Comparison of ENCODE assay signal across 8 cellular contexts in the genomic region with DNA sequence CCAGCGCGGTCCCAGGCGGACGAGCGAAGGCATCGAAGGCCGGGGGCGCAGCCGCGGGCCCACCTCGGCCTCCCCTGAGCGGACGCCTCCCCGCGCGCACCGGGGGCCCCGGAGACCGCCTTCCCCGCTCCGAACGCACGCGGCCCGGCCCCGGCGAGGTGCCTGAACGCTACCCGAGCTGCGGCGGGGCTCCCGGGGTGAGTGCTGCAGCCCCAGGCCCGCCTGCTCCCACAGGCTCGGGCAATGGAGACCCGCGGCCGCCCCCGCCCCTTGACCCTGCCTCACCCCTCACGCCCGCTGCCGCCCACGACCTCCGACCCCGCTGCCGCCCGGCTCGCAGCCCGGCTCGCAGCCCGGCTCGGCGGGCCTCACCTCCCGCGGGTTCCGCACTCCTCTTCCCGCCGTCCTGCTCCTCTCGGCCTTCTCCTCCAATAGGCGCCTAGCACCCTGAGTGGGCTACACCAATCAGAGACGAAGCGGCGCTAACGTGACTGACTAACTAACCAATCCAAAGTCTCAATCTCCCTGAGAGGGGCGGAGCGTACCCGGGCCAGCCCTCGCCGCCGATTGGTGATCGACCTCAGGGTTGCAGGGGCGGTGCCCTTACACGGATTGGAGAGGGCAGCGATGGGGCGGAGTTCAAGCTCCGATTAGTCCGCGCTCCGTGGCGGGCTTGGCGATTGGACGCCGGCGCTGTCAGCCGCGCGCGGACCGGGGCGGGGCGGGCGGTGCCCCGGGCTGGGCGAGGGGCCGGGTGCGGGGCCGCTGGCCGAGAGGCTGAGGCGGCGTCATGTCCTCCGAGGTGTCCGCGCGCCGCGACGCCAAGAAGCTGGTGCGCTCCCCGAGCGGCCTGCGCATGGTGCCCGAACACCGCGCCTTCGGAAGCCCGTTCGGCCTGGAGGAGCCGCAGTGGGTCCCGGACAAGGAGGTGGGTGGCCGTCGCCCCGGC. TPM values are rescaled to one million over a fixed set of nuclear protein-coding genes. Genes with fewer than 3 reads are reported as not detected.
A peak's percentile ranks its signal among the peaks of the same experiment; 100 is the strongest.
DNase-seq lines count a peak whose midpoint lies in the region; ATAC-seq and TF ChIP-seq lines count a peak whose summit lies in the region.

XRCC3 (minus strand) TSS at position 400 of the 949 bp plus-strand sequence. CDS start 4,364 bp downstream, outside the sequence.
ZFYVE21 (plus strand) TSS at position 759 of the 949 bp plus-strand sequence; CDS start at position 791, 32 bp downstream.

- no peaks in the 10 kb centered on the region for H3K36me3 ChIP-seq in SU-DHL-6 (ENCODE audit: low read length)
- H3K36me3 ChIP-seq in ovary, result no peaks in the 10 kb centered on the region
- no peaks in the 10 kb centered on the region for H3K36me3 ChIP-seq in tibial artery

- peaks cover 67% of the 10 kb centered on the region for H3K79me2 ChIP-seq in SU-DHL-6 (ENCODE audit: insufficient read depth, low read length)

- H3K4me2 ChIP-seq in SU-DHL-6 (ENCODE audit: low read depth, low read length, poor library complexity, severe bottlenecking), result peak within 1 kb of the TSS; percentile 99

- no peaks in the 10 kb centered on the region for H3K27me3 Mint-ChIP-seq in activated naive CD8-positive, alpha-beta T cell treated with anti-CD3 and anti-CD28 coated beads, Interleukin-2, amount 10 ng/mL, durations not matched to agents 7 days and 5 days

- H3K4me1 ChIP-seq in ovary (ENCODE audit: insufficient read depth) (peaks cover 25% of the 10 kb centered on the region), tibial artery (peaks cover 0 to 73% (median 62%) of the 10 kb centered on the region in 4 donors)

- ATAC-seq in HG02678 (IDR thresholded peaks at IDR 0.05; ENCODE audit: unreplicated experiment) (peak; percentile 92), Right ventricle myocardium inferior (peak; percentile 97)
- ATAC-seq in activated naive CD8-positive, alpha-beta T cell treated with anti-CD3 and anti-CD28 coated beads, Interleukin-2, amount 10 ng/mL, durations not matched to agents 7 days and 5 days (ENCODE audit: low read depth), result peak; percentile 95

- DNase-seq in NCI-H128 (lab: John Stamatoyannopoulos, UW; ENCODE audit: unreplicated experiment) (peak; percentile 100), Right ventricle myocardium inferior (ENCODE audit: missing footprints) (peak; percentile 100), ovary (peak; percentile 99 to 100 (median 100)), tibial artery (peak; percentile 100)
- DNase-seq in activated naive CD8-positive, alpha-beta T cell treated with anti-CD3 and anti-CD28 coated beads, Interleukin-2, amount 10 ng/mL, durations not matched to agents 7 days and 5 days, result peak; percentile 98

- H3K27me3 ChIP-seq in SU-DHL-6 (ENCODE audit: low read length) (no peaks in the 10 kb centered on the region), ovary (no peaks in the 10 kb centered on the region), tibial artery (no peaks in the 10 kb centered on the region)

- H3K4me3 ChIP-seq in SU-DHL-6 (ENCODE audit: insufficient read depth, low read length, poor library complexity, severe bottlenecking), result peak within 1 kb of the TSS; percentile 84
- peak within 1 kb of the TSS; percentile 65 for H3K4me3 ChIP-seq in ovary
- H3K4me3 ChIP-seq in tibial artery, result peak within 1 kb of the TSS; percentile 76 to 94

- H3K9ac ChIP-seq in SU-DHL-6 (ENCODE audit: low read length), result peak within 1 kb of the TSS; percentile 97

- no peak for TF ChIP-seq CTCF in SU-DHL-6 (IDR thresholded peaks at IDR 0.05; ENCODE audit: insufficient read depth, low read length, poor library complexity, severe bottlenecking)
- TF ChIP-seq CTCF in ovary (IDR thresholded peaks at IDR 0.05), result no peak
- TF ChIP-seq CTCF in tibial artery (IDR thresholded peaks at IDR 0.05), result peak in 1 of 2 experiments; percentile 10

- H4K20me1 ChIP-seq in SU-DHL-6 (ENCODE audit: low read depth, low read length), result no peaks in the 10 kb centered on the region

- H3K9me3 Mint-ChIP-seq in activated naive CD8-positive, alpha-beta T cell treated with anti-CD3 and anti-CD28 coated beads, Interleukin-2, amount 10 ng/mL, durations not matched to agents 7 days and 5 days, result no peaks in the 10 kb centered on the region

- peak within 1 kb of the TSS; percentile 85 for H3K27ac Mint-ChIP-seq in activated naive CD8-positive, alpha-beta T cell treated with anti-CD3 and anti-CD28 coated beads, Interleukin-2, amount 10 ng/mL, durations not matched to agents 7 days and 5 days

- H3K4me3 Mint-ChIP-seq in activated naive CD8-positive, alpha-beta T cell treated with anti-CD3 and anti-CD28 coated beads, Interleukin-2, amount 10 ng/mL, durations not matched to agents 7 days and 5 days, result peak within 1 kb of the TSS; percentile 90

- no peak for TF ChIP-seq EP300 in ovary (IDR thresholded peaks at IDR 0.05)

- peak; percentile 92 for TF ChIP-seq POLR2A in GM10847 (IDR thresholded peaks at IDR 0.05; ENCODE audit: extremely low read depth, insufficient read length)
- peak; percentile 80 for TF ChIP-seq POLR2A in ovary (IDR thresholded peaks at IDR 0.05)

- H3K4me1 Mint-ChIP-seq in activated naive CD8-positive, alpha-beta T cell treated with anti-CD3 and anti-CD28 coated beads, Interleukin-2, amount 10 ng/mL, durations not matched to agents 7 days and 5 days, result peaks cover 45% of the 10 kb centered on the region

- H2AFZ ChIP-seq in SU-DHL-6 (ENCODE audit: low read depth, low read length, severe bottlenecking), result no peak within 1 kb of the TSS

- H3K9me3 ChIP-seq in SU-DHL-6 (ENCODE audit: insufficient read depth, low read length) (no peaks in the 10 kb centered on the region), ovary (no peaks in the 10 kb centered on the region), tibial artery (no peaks in the 10 kb centered on the region)

- H3K36me3 Mint-ChIP-seq in activated naive CD8-positive, alpha-beta T cell treated with anti-CD3 and anti-CD28 coated beads, Interleukin-2, amount 10 ng/mL, durations not matched to agents 7 days and 5 days, result peaks cover 6% of the 10 kb centered on the region

- POLR2A ChIA-PET in activated naive CD8-positive, alpha-beta T cell treated with anti-CD3 and anti-CD28 coated beads, Interleukin-2, amount 10 ng/mL, durations not matched to agents 7 days and 5 days (lab: Charles Lee), result interaction anchor here (0.6 to 2.3 kb wide), 11 partner anchors 12 to 256 kb away, joined by 3 to 6 read pairs (median 4); partner anchors contain the start of genes BAG5 and KLC1

- H3F3A ChIP-seq in SU-DHL-6 (ENCODE audit: insufficient read depth), result 0 out of 2 replicates have a peak, but pooled peaks cover 6% of the 10 kb centered on the region

- 0 to 1% (median 0%) methylated on average over 86 to 121 of the region's 121 CpGs for WGBS in ovary, 3 donors

- H3K9me2 ChIP-seq in SU-DHL-6 (replicated peaks; ENCODE audit: insufficient read depth, low read length), result no peaks in the 10 kb centered on the region

- H3K27ac ChIP-seq in SU-DHL-6 (ENCODE audit: low read depth, low read length) (peak within 1 kb of the TSS; percentile 69), ovary (peak within 1 kb of the TSS; percentile 26 to 80), tibial artery (peak within 1 kb of the TSS; percentile 80 to 93)

- intact Hi-C loops in Right ventricle myocardium inferior (cut with DNase I) (loop anchor here (2.0 to 10.0 kb wide), 2 partner anchors 151 to 195 kb away; partner anchors contain the start of genes BAG5 and COA8), ovary (cut with DNase I) (loop anchor here in 1 of 4 donors (5.0 kb wide), 1 partner anchor 88 kb away; the partner anchor contains the start of gene KLC1), tibial artery (cut with DNase I; ENCODE audit: low total_unique reads) (loop anchor here (5.0 kb wide), 1 partner anchor 88 kb away; the partner anchor contains the start of gene KLC1)

RNA-seq across cellular contexts. Expression of gene XRCC3, which starts in this region (rescaled TPM):
- total RNA-seq in activated naive CD8-positive, alpha-beta T cell treated with anti-CD3 and anti-CD28 coated beads, Interleukin-2, amount 10 ng/mL, durations not matched to agents 7 days and 5 days, result 10 to 100 TPM; 35.5 to 41.3 TPM
- total RNA-seq in Right ventricle myocardium inferior, result 2.8 TPM
- 1 to 10 TPM; 1.4 to 8.5 (median 2.9) TPM for total RNA-seq in ovary
- 1 to 10 TPM; 3.7 to 4.5 TPM for polyA plus RNA-seq in ovary

RNA-seq across cellular contexts. Expression of gene ZFYVE21, which starts in this region (rescaled TPM):
- total RNA-seq in activated naive CD8-positive, alpha-beta T cell treated with anti-CD3 and anti-CD28 coated beads, Interleukin-2, amount 10 ng/mL, durations not matched to agents 7 days and 5 days, result 10 to 100 TPM; 18.5 to 19.5 TPM
- total RNA-seq in Right ventricle myocardium inferior (46.9 TPM), ovary (100 to 1,000 TPM in 1 of 7 donors, 10 to 100 TPM in 6; 75.6 to 110 (median 83.1) TPM)
- 100 to 1,000 TPM in 1 of 2 donors, 10 to 100 TPM in 1; 81.8 to 111 TPM for polyA plus RNA-seq in ovary

Comparison
In these comparisons a context has a peak if more than half of its experiments do, and no peak if none do; other contexts are left out.
1. Peak in every context shown above with its lines: DNase-seq, ATAC-seq, H3K4me3 ChIP-seq and H3K27ac ChIP-seq.